ENCODE assay signal across 11 cellular contexts in genomic region chr6:111477481-111477938, GRCh38. TPM values are rescaled to one million over a fixed set of nuclear protein-coding genes. Genes with fewer than 3 reads are reported as not detected.
DNase-seq lines count a peak whose midpoint lies in the region; ATAC-seq, FAIRE-seq and TF ChIP-seq lines count a peak whose summit lies in the region.
"Had no signal": no experiment of that assay in that cellular context is flagged by ENCODE, and none has a peak within 500 bp of the region (broad histone marks: within the 10 kb centered on the region; RNA-seq: fewer than 3 reads in every experiment).

No MANE protein-coding gene starts in this region.

- TF ChIP-seq POLR2A in GM12892 (IDR thresholded peaks at IDR 0.05; ENCODE audit: low read depth, low read length): peak; percentile 23; the same call in 1 of the 2 replicates
- no peak for TF ChIP-seq POLR2A in Peyer's patch (IDR thresholded peaks at IDR 0.05)

- H3K36me3 Mint-ChIP-seq in T-helper 17 cell (ENCODE audit: low read depth): no peaks in the 10 kb centered on the region
- H3K36me3 Mint-ChIP-seq in naive B cell: no peaks in the 10 kb centered on the region

- no peak for DNase-seq in GM12892 (ENCODE audit: insufficient read length)
- no peak for DNase-seq in T-helper 17 cell
- peak; percentile 9 for DNase-seq in naive B cell
- DNase-seq in activated CD4-positive, CD25-positive, alpha-beta regulatory T cell (lab: John Stamatoyannopoulos, UW): no peak
- DNase-seq in left ventricle myocardium superior: no peak
- no peak for DNase-seq in stimulated activated CD4-positive, alpha-beta T cell treated with anti-CD3 and anti-CD28 coated beads, Interleukin-4, amount 100 ng/mL, for 4 hours
- DNase-seq in Peyer's patch: no peak
- DNase-seq: activated gamma-delta T cell, nucleus accumbens had no signal

- H3K9me3 Mint-ChIP-seq in naive B cell: no peaks in the 10 kb centered on the region

- ATAC-seq in HG02642 (IDR thresholded peaks at IDR 0.05; ENCODE audit: poor library complexity, unreplicated experiment) (peak; percentile 40), T-helper 17 cell (no peak), naive B cell (ENCODE audit: low read depth in 2 of 2) (peak; percentile 17 to 33), left ventricle myocardium superior (no peak)

- H3K27me3 Mint-ChIP-seq in T-helper 17 cell: no peaks in the 10 kb centered on the region
- H3K27me3 Mint-ChIP-seq in naive B cell: no peaks in the 10 kb centered on the region

- H3K9me3 ChIP-seq in T-helper 17 cell (ENCODE audit: control insufficient read depth, low read length, poor library complexity, severe bottlenecking) (no peaks in the 10 kb centered on the region), Peyer's patch (no peaks in the 10 kb centered on the region)

- H3K4me3 Mint-ChIP-seq in T-helper 17 cell: peak overlapping the region; percentile 43
- H3K4me3 Mint-ChIP-seq in naive B cell: no peak overlapping the region

- FAIRE-seq in GM12892 (lab: Jason Lieb, UNC): no peak

- H3K4me1 ChIP-seq in Peyer's patch: peaks cover 0 to 14% (median 0%) of the 10 kb centered on the region in 4 donors

- H3K27ac Mint-ChIP-seq in T-helper 17 cell (no peak overlapping the region), naive B cell (peak overlapping the region in 4 of 6 donors; percentile 46 to 88 (median 59))

- no peaks in the 10 kb centered on the region for H3K27me3 ChIP-seq in Peyer's patch

- H3K4me3 ChIP-seq in Peyer's patch: no peak overlapping the region
- H3K4me3 ChIP-seq: SK-N-MC had no signal

- no peaks in the 10 kb centered on the region for H3K36me3 ChIP-seq in Peyer's patch

- peaks cover 36% of the 10 kb centered on the region for H3K4me1 Mint-ChIP-seq in T-helper 17 cell
- peaks cover 35 to 39% (median 38%) of the 10 kb centered on the region in 3 donors for H3K4me1 Mint-ChIP-seq in naive B cell

- intact Hi-C loops in left ventricle myocardium superior (cut with micrococcal nuclease): no loop called here

- TF ChIP-seq CTCF in Peyer's patch (IDR thresholded peaks at IDR 0.05): no peak

- no peak overlapping the region for H3K27ac ChIP-seq in Peyer's patch

RNA-seq across cellular contexts. Expression of gene REV3L, which starts 5.5 kb away (rescaled TPM):
- polyA plus RNA-seq in GM12892 (2012; ENCODE audit: missing spikeins): 16.6 TPM
- 10 to 100 TPM; 18.9 to 19.8 TPM for total RNA-seq in T-helper 17 cell
- 10 to 100 TPM in 2 of 6 donors, 1 to 10 TPM in 4; 3.2 to 18.5 (median 8.8) TPM for polyA plus RNA-seq in naive B cell (ENCODE audit: low read depth in 6 of 6)
- total RNA-seq in left ventricle myocardium superior: 12.8 TPM
- 10 to 100 TPM; 20.5 to 50.3 (median 38.0) TPM for total RNA-seq in Peyer's patch

Comparison
In these comparisons a context has a peak if more than half of its experiments do, and no peak if none do; other contexts are left out.
1. ATAC-seq: peak in HG02642 (single experiment) and naive B cell (2 of 2); none in T-helper 17 cell (single experiment) and left ventricle myocardium superior (single experiment).